ENCODE assay signal across 10 cellular contexts in genomic region chrX:109600114-109600710, GRCh38. TPM values are rescaled to one million over a fixed set of nuclear protein-coding genes. Genes with fewer than 3 reads are reported as not detected.
DNase-seq lines count a peak whose midpoint lies in the region; ATAC-seq and TF ChIP-seq lines count a peak whose summit lies in the region.
"Had no signal": no experiment of that assay in that cellular context is flagged by ENCODE, and none has a peak within 500 bp of the region (broad histone marks: within the 10 kb centered on the region; RNA-seq: fewer than 3 reads in every experiment).

No MANE protein-coding gene starts in this region.

- H3K36me3 Mint-ChIP-seq in chondrocyte (ENCODE audit: low read depth) (no peaks in the 10 kb centered on the region), mesothelial cell of epicardium (no peaks in the 10 kb centered on the region)
- H3K36me3 Mint-ChIP-seq: naive thymus-derived CD8-positive, alpha-beta T cell had no signal

- H3K4me1 Mint-ChIP-seq in chondrocyte (ENCODE audit: low read depth) (peaks cover 6% of the 10 kb centered on the region), mesothelial cell of epicardium (peaks cover 6% of the 10 kb centered on the region)

- TF ChIP-seq CTCF in chondrocyte (IDR thresholded peaks at IDR 0.05) (no peak), mesothelial cell of epicardium (IDR thresholded peaks at IDR 0.05; ENCODE audit: unreplicated experiment) (no peak)

- H3K27ac Mint-ChIP-seq in chondrocyte (ENCODE audit: unreplicated experiment): no peak overlapping the region
- H3K27ac Mint-ChIP-seq in mesothelial cell of epicardium: no peak overlapping the region
- H3K27ac Mint-ChIP-seq: naive thymus-derived CD8-positive, alpha-beta T cell; T-helper 1 cell treated with Interleukin-12 subunit alpha and Interleukin-12 subunit beta and Interleukin-4 antibody, amounts not matched to agents 30 μg/mL and 1 μg/mL, for 36 hours had no signal

- H3K9me3 Mint-ChIP-seq in chondrocyte (ENCODE audit: low read depth) (peaks cover under 1% of the 10 kb centered on the region), mesothelial cell of epicardium (peaks cover under 1% of the 10 kb centered on the region)
- H3K9me3 Mint-ChIP-seq: T-helper 1 cell treated with Interleukin-12 subunit alpha and Interleukin-12 subunit beta and Interleukin-4 antibody, amounts not matched to agents 30 μg/mL and 1 μg/mL, for 36 hours had no signal

- H3K27me3 Mint-ChIP-seq in chondrocyte (ENCODE audit: low read depth): peaks cover 52% of the 10 kb centered on the region
- H3K27me3 Mint-ChIP-seq in mesothelial cell of epicardium (ENCODE audit: low read depth): peaks cover 15% of the 10 kb centered on the region

- no peak for ATAC-seq in HG02642 (IDR thresholded peaks at IDR 0.05; ENCODE audit: poor library complexity, unreplicated experiment)
- ATAC-seq in HG02981 (IDR thresholded peaks at IDR 0.05; ENCODE audit: unreplicated experiment): no peak
- ATAC-seq: naive thymus-derived CD8-positive, alpha-beta T cell had no signal

- peak overlapping the region; percentile 57 for H3K4me3 Mint-ChIP-seq in chondrocyte (ENCODE audit: unreplicated experiment)
- H3K4me3 Mint-ChIP-seq in mesothelial cell of epicardium: peak overlapping the region; percentile 30
- H3K4me3 Mint-ChIP-seq: T-helper 1 cell treated with Interleukin-12 subunit alpha and Interleukin-12 subunit beta and Interleukin-4 antibody, amounts not matched to agents 30 μg/mL and 1 μg/mL, for 36 hours had no signal

- peak; percentile 3 to 22 for DNase-seq in AML-193 (lab: John Stamatoyannopoulos, UW)
- peak; percentile 3 to 19 for DNase-seq in Kasumi-1 (lab: John Stamatoyannopoulos, UW)
- DNase-seq in chondrocyte (ENCODE audit: low spot score): no peak
- no peak for DNase-seq in mesothelial cell of epicardium (ENCODE audit: low spot score in 2 of 2, unreplicated experiment in 2 of 2)
- no peak for DNase-seq in foreskin melanocyte
- no peak for DNase-seq in DMS114 treated with DMSO at 0.1 percent for 48 hours (lab: John Stamatoyannopoulos, UW; ENCODE audit: unreplicated experiment)
- DNase-seq: naive thymus-derived CD8-positive, alpha-beta T cell had no signal

RNA-seq across cellular contexts. Expression of gene KCNE5, which starts 24.8 kb away (rescaled TPM):
- 0.56 to 0.85 TPM (median 0.62 TPM) in 3 replicates for total RNA-seq in chondrocyte
- 2.3 to 2.6 TPM (median 2.5 TPM) in 3 replicates for total RNA-seq in mesothelial cell of epicardium

Comparison
In these comparisons a context has a peak if more than half of its experiments do, and no peak if none do; other contexts are left out.
1. DNase-seq: peak in AML-193 (2 of 2) and Kasumi-1 (2 of 2); none in chondrocyte (single experiment), mesothelial cell of epicardium (0 of 2), foreskin melanocyte (single experiment) and DMS114 treated with DMSO at 0.1 percent for 48 hours (single experiment).